In genomic region chr12:66301944-66302826, GRCh38 we compare ENCODE assay signal across 8 cellular contexts. TPM values are rescaled to one million over a fixed set of nuclear protein-coding genes. Genes with fewer than 3 reads are reported as not detected.
DNase-seq lines count a peak whose midpoint lies in the region; ATAC-seq and TF ChIP-seq lines count a peak whose summit lies in the region.

Gene HELB, plus strand, starts transcription at chr12:66302493. Its CDS starts 111 bp downstream, at chr12:66302604.

- peak within 1 kb of the TSS; percentile 88 to 96 for H3K4me3 ChIP-seq in esophagus (ENCODE audit: low read depth in 1 of 2, low read length in 2 of 2)
- peak within 1 kb of the TSS; percentile 87 to 98 for H3K4me3 ChIP-seq in mucosa of rectum (ENCODE audit: low read length in 2 of 2)

- peak; percentile 79 for DNase-seq in DMS79 (lab: John Stamatoyannopoulos, UW)
- peak; percentile 97 for DNase-seq in KG1 (lab: John Stamatoyannopoulos, UW)
- DNase-seq in activated T-cell treated with anti-CD3 and anti-CD28 coated beads, Interleukin-2, amount 50 U/mL, for 1 hour: peak; percentile 95
- DNase-seq in stimulated activated CD8-positive, alpha-beta memory T cell treated with anti-CD3 and anti-CD28 coated beads, Interleukin-4, amount 100 ng/mL, for 4 hours (ENCODE audit: low read depth in 2 of 2, low spot score in 1 of 2): peak; percentile 93 to 97

- peak; percentile 89 for ATAC-seq in GM21737 (IDR thresholded peaks at IDR 0.05; ENCODE audit: unreplicated experiment)

- H3K27ac ChIP-seq in esophagus (ENCODE audit: low read depth in 2 of 2, low read length in 1 of 2): peak within 1 kb of the TSS; percentile 90 to 93
- peak within 1 kb of the TSS; percentile 88 to 93 for H3K27ac ChIP-seq in mucosa of rectum (ENCODE audit: low read depth in 2 of 2, low read length in 2 of 2)

- H3K36me3 ChIP-seq in esophagus (ENCODE audit: control insufficient read depth in 2 of 2, insufficient read depth in 2 of 2, low read length in 1 of 2) (no peaks in the 10 kb centered on the region), mucosa of rectum (ENCODE audit: control insufficient read depth in 2 of 2, insufficient read depth in 2 of 2, low read length in 2 of 2) (peaks cover 2 to 4% of the 10 kb centered on the region in 2 donors)

- peak within 1 kb of the TSS; percentile 77 to 93 for H3K9ac ChIP-seq in mucosa of rectum (ENCODE audit: low read depth in 1 of 2, low read length in 2 of 2)

- H3K27me3 ChIP-seq in esophagus (ENCODE audit: control insufficient read depth in 1 of 2, insufficient read depth in 2 of 2, low read length in 2 of 2) (no peaks in the 10 kb centered on the region), mucosa of rectum (ENCODE audit: control insufficient read depth in 2 of 2, insufficient read depth in 2 of 2, low read length in 2 of 2) (no peaks in the 10 kb centered on the region)

- H3K4me1 ChIP-seq in esophagus (ENCODE audit: control insufficient read depth in 2 of 2, insufficient read depth in 2 of 2, low read length in 1 of 2) (no peaks in the 10 kb centered on the region), mucosa of rectum (ENCODE audit: control insufficient read depth in 2 of 2, insufficient read depth in 2 of 2, low read length in 2 of 2) (peaks cover 5 to 13% of the 10 kb centered on the region in 2 donors)

- WGBS in esophagus, 2 donors: 0% methylated on average over 45 of the region's 45 CpGs

- no peaks in the 10 kb centered on the region for H3K9me3 ChIP-seq in esophagus (ENCODE audit: control insufficient read depth in 2 of 2, insufficient read depth in 1 of 2, low read depth in 1 of 2, low read length in 1 of 2)
- H3K9me3 ChIP-seq in mucosa of rectum (ENCODE audit: control insufficient read depth in 2 of 2, low read length in 2 of 2): no peaks in the 10 kb centered on the region

TF ChIP-seq in PFSK-1, 5 proteins besides CTCF, POLR2A, EP300 and RAD21:
- TF ChIP-seq TAF1 (IDR thresholded peaks at IDR 0.05; ENCODE audit: borderline replicate concordance, insufficient read depth, low read length) (peak; percentile 70; the same call in 1 of the 2 replicates), SIN3A (IDR thresholded peaks at IDR 0.05; ENCODE audit: borderline replicate concordance, insufficient read depth, low read length) (peak; percentile 56; the same call in 1 of the 2 replicates), POLR2AphosphoS5 (IDR thresholded peaks at IDR 0.05; ENCODE audit: low read depth, low read length) (peak; percentile 76), FOXP2 (optimal IDR thresholded peaks at IDR 0.05; ENCODE audit: borderline replicate concordance, extremely low read depth, extremely low read length, insufficient read depth) (peak; percentile 11)
- TF ChIP-seq, protein P1, sequence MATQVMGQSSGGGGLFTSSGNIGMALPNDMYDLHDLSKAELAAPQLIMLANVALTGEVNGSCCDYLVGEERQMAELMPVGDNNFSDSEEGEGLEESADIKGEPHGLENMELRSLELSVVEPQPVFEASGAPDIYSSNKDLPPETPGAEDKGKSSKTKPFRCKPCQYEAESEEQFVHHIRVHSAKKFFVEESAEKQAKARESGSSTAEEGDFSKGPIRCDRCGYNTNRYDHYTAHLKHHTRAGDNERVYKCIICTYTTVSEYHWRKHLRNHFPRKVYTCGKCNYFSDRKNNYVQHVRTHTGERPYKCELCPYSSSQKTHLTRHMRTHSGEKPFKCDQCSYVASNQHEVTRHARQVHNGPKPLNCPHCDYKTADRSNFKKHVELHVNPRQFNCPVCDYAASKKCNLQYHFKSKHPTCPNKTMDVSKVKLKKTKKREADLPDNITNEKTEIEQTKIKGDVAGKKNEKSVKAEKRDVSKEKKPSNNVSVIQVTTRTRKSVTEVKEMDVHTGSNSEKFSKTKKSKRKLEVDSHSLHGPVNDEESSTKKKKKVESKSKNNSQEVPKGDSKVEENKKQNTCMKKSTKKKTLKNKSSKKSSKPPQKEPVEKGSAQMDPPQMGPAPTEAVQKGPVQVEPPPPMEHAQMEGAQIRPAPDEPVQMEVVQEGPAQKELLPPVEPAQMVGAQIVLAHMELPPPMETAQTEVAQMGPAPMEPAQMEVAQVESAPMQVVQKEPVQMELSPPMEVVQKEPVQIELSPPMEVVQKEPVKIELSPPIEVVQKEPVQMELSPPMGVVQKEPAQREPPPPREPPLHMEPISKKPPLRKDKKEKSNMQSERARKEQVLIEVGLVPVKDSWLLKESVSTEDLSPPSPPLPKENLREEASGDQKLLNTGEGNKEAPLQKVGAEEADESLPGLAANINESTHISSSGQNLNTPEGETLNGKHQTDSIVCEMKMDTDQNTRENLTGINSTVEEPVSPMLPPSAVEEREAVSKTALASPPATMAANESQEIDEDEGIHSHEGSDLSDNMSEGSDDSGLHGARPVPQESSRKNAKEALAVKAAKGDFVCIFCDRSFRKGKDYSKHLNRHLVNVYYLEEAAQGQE (IDR thresholded peaks at IDR 0.05; ENCODE audit: insufficient read depth in 1 of 2, low read depth in 2 of 2, low read length in 2 of 2): 0 out of 4 replicates have a peak, but pooled peaks of 1 of the 2 experiments have one; percentile 14

RNA-seq across cellular contexts. Expression of gene HELB, which starts in this region (rescaled TPM):
- polyA plus RNA-seq in PFSK-1 (2012; ENCODE audit: insufficient read length, low read depth): 0.14 TPM
- polyA plus RNA-seq in esophagus: under 1 TPM; 0.31 to 0.57 TPM

Comparison
In these comparisons a context has a peak if more than half of its experiments do, and no peak if none do; other contexts are left out.
1. Peak in every context shown above with its lines: DNase-seq, ATAC-seq, H3K4me3 ChIP-seq and H3K27ac ChIP-seq.